30 cellular contexts compared by ENCODE assay signal in genomic region chr2:234985608-234986115, GRCh38. TPM values are rescaled to one million over a fixed set of nuclear protein-coding genes. Genes with fewer than 3 reads are reported as not detected.
"Had no signal": no experiment of that assay in that cellular context is flagged by ENCODE, and none has a peak within 500 bp of the region (broad histone marks: within the 10 kb centered on the region; RNA-seq: fewer than 3 reads in every experiment).

No MANE protein-coding gene starts in this region.

- H3K27ac ChIP-seq: heart left ventricle, parathyroid adenoma, transverse colon had no signal

- H3K79me2 ChIP-seq: parathyroid adenoma had no signal

- H3K4me3 Mint-ChIP-seq: activated CD4-positive, alpha-beta T cell treated with anti-CD3 and anti-CD28 coated beads for 36 hours; activated CD8-positive, alpha-beta memory T cell treated with anti-CD3 and anti-CD28 coated beads, Interleukin-2, amount 10 ng/mL, durations not matched to agents 7 days and 5 days; activated CD8-positive, alpha-beta T cell treated with anti-CD3 and anti-CD28 coated beads, Interleukin-2, amount 10 ng/mL, durations not matched to agents 7 days and 5 days; activated naive CD4-positive, alpha-beta T cell treated with anti-CD3 and anti-CD28 coated beads, Interleukin-2, amount 50 U/mL, for 24 hours; activated naive CD8-positive, alpha-beta T cell treated with anti-CD3 and anti-CD28 coated beads, Interleukin-2, amount 50 U/mL, for 24 hours; immature natural killer cell; naive thymus-derived CD8-positive, alpha-beta T cell; neural crest cell had no signal

- FAIRE-seq: colon, kidney, urothelium cell line had no signal

- H3K4me1 Mint-ChIP-seq: activated CD4-positive, alpha-beta T cell treated with anti-CD3 and anti-CD28 coated beads for 36 hours; activated CD8-positive, alpha-beta memory T cell treated with anti-CD3 and anti-CD28 coated beads, Interleukin-2, amount 10 ng/mL, durations not matched to agents 7 days and 5 days; activated naive CD4-positive, alpha-beta T cell treated with anti-CD3 and anti-CD28 coated beads, Interleukin-2, amount 50 U/mL, for 24 hours; activated naive CD8-positive, alpha-beta T cell treated with anti-CD3 and anti-CD28 coated beads, Interleukin-2, amount 50 U/mL, for 24 hours; immature natural killer cell had no signal

- H3K4me3 ChIP-seq: breast epithelium, heart left ventricle, testis, transverse colon had no signal

- H3K9me3 ChIP-seq: breast epithelium, heart left ventricle, testis, transverse colon had no signal

- H3K27me3 ChIP-seq: breast epithelium, heart left ventricle, testis, transverse colon had no signal

- H3K36me3 ChIP-seq: breast epithelium, heart left ventricle, transverse colon had no signal

- H3K9me3 Mint-ChIP-seq: activated naive CD4-positive, alpha-beta T cell treated with anti-CD3 and anti-CD28 coated beads, Interleukin-2, amount 50 U/mL, for 24 hours; activated naive CD8-positive, alpha-beta T cell treated with anti-CD3 and anti-CD28 coated beads, Interleukin-2, amount 50 U/mL, for 24 hours; activated T-helper 2 cell treated with anti-CD3 and anti-CD28 coated beads, Interferon-gamma antibody, Interleukin-2, Interleukin-4, amounts not matched to agents 10 μg/mL and 5 μg/mL and 100 μg/mL, durations not matched to agents 14 hours and 24 hours and 36 hours; immature natural killer cell had no signal

- H3K27ac Mint-ChIP-seq: activated CD4-positive, alpha-beta T cell treated with anti-CD3 and anti-CD28 coated beads for 36 hours; activated CD8-positive, alpha-beta memory T cell treated with anti-CD3 and anti-CD28 coated beads, Interleukin-2, amount 10 ng/mL, durations not matched to agents 7 days and 5 days; activated CD8-positive, alpha-beta T cell treated with anti-CD3 and anti-CD28 coated beads, Interleukin-2, amount 10 ng/mL, durations not matched to agents 7 days and 5 days; activated naive CD4-positive, alpha-beta T cell treated with anti-CD3 and anti-CD28 coated beads, Interleukin-2, amount 50 U/mL, for 24 hours; activated naive CD8-positive, alpha-beta T cell treated with anti-CD3 and anti-CD28 coated beads, Interleukin-2, amount 50 U/mL, for 24 hours; activated T-helper 2 cell treated with anti-CD3 and anti-CD28 coated beads, Interferon-gamma antibody, Interleukin-2, Interleukin-4, amounts not matched to agents 10 μg/mL and 5 μg/mL and 100 μg/mL, durations not matched to agents 14 hours and 24 hours and 36 hours; immature natural killer cell; naive thymus-derived CD8-positive, alpha-beta T cell had no signal

- H3K4me1 ChIP-seq: parathyroid adenoma had no signal

- H3K9ac ChIP-seq: parathyroid adenoma had no signal

- DNase-seq: activated CD4-positive, alpha-beta T cell treated with anti-CD3 and anti-CD28 coated beads for 36 hours; activated CD4-positive, CD25-positive, alpha-beta regulatory T cell; activated CD8-positive, alpha-beta memory T cell treated with anti-CD3 and anti-CD28 coated beads, Interleukin-2, amount 10 ng/mL, durations not matched to agents 7 days and 5 days; activated CD8-positive, alpha-beta T cell treated with anti-CD3 and anti-CD28 coated beads, Interleukin-2, amount 10 ng/mL, durations not matched to agents 7 days and 5 days; activated naive CD8-positive, alpha-beta T cell treated with anti-CD3 and anti-CD28 coated beads, Interleukin-2, amount 50 U/mL, for 24 hours; activated T-cell treated with anti-CD3 and anti-CD28 coated beads, Interleukin-2, amount 50 U/mL, for 48 hours; amygdala; effector memory CD4-positive, alpha-beta T cell; hypothalamus; immature natural killer cell; kidney; left colon; mammary epithelial cell; naive thymus-derived CD8-positive, alpha-beta T cell; nucleus accumbens; right cardiac atrium; stimulated activated CD4-positive, alpha-beta T cell treated with anti-CD3 and anti-CD28 coated beads, Interleukin-12 subunit alpha, Interleukin-12 subunit beta, amount 100 ng/mL, for 4 hours; stimulated activated CD4-positive, alpha-beta T cell treated with anti-CD3 and anti-CD28 coated beads, Interleukin-4, amount 100 ng/mL, for 1 hour; stimulated activated naive CD8-positive, alpha-beta T cell treated with anti-CD3 and anti-CD28 coated beads, Interleukin-15, Interleukin-2, amounts not matched to agents 100 U/mL and 50 U/mL, for 24 hours; T-helper 2 cell; testis; transverse colon had no signal

- H2AFZ ChIP-seq: parathyroid adenoma had no signal

- ATAC-seq: activated CD4-positive, alpha-beta T cell treated with anti-CD3 and anti-CD28 coated beads for 36 hours; activated CD8-positive, alpha-beta memory T cell treated with anti-CD3 and anti-CD28 coated beads, Interleukin-2, amount 10 ng/mL, durations not matched to agents 7 days and 5 days; activated CD8-positive, alpha-beta T cell treated with anti-CD3 and anti-CD28 coated beads, Interleukin-2, amount 10 ng/mL, durations not matched to agents 7 days and 5 days; activated naive CD8-positive, alpha-beta T cell treated with anti-CD3 and anti-CD28 coated beads, Interleukin-2, amount 50 U/mL, for 24 hours; heart left ventricle; left colon; naive thymus-derived CD8-positive, alpha-beta T cell; right cardiac atrium; stimulated activated naive CD8-positive, alpha-beta T cell treated with anti-CD3 and anti-CD28 coated beads, Interleukin-15, Interleukin-2, amounts not matched to agents 100 U/mL and 50 U/mL, for 24 hours had no signal

- H3K27me3 Mint-ChIP-seq: activated CD8-positive, alpha-beta memory T cell treated with anti-CD3 and anti-CD28 coated beads, Interleukin-2, amount 10 ng/mL, durations not matched to agents 7 days and 5 days; activated naive CD4-positive, alpha-beta T cell treated with anti-CD3 and anti-CD28 coated beads, Interleukin-2, amount 50 U/mL, for 24 hours; activated naive CD8-positive, alpha-beta T cell treated with anti-CD3 and anti-CD28 coated beads, Interleukin-2, amount 50 U/mL, for 24 hours had no signal

- H3K36me3 Mint-ChIP-seq: activated CD8-positive, alpha-beta memory T cell treated with anti-CD3 and anti-CD28 coated beads, Interleukin-2, amount 10 ng/mL, durations not matched to agents 7 days and 5 days; activated naive CD4-positive, alpha-beta T cell treated with anti-CD3 and anti-CD28 coated beads, Interleukin-2, amount 50 U/mL, for 24 hours; immature natural killer cell had no signal

RNA-seq across cellular contexts. Expression of gene SH3BP4, which starts 33.8 kb away (rescaled TPM):
- total RNA-seq: activated CD8-positive, alpha-beta T cell treated with anti-CD3 and anti-CD28 coated beads, Interleukin-2, amount 10 ng/mL, durations not matched to agents 7 days and 5 days had no signal
- polyA plus RNA-seq: naive thymus-derived CD8-positive, alpha-beta T cell had no signal
